ENCODE assay signal across 14 cellular contexts in the genomic region with DNA sequence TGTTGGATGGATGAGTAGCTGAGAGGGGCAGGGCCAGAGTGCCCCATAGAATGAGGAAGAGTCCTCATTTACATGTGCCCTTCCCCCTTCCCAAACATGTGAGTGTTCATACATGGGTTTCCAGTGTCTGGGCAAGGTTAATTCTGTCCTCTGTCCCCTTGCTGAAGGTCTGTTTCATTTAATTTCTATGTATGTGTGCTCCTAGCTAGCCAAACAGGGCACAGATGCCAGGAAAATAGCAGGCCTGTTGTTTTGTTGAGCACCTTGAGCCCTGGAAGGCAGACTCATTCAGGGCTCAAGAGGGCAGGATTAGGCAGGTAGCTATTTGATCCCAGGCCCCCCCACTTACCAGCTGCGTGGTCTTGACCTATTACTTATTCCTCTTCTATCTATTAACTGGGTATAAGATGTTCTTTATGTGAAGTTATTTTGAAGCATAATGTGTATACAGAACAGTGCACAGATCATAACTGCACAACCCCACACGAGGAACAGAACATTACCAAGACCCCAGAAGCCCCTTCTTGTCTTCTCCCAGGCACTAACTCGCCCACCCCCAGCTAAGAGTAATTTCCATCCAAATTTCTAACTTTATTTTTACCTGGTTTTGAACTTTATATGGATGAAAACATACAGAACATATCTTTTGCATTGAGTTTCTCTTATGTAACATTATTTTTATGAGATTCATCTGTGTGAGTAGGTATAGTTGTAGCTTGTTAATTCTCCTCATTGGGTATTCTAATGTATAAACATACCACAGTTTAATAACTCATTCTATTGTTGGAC.
DNase-seq lines count a peak whose midpoint lies in the region; ATAC-seq lines count a peak whose summit lies in the region.
"Had no signal": no experiment of that assay in that cellular context is flagged by ENCODE, and none has a peak within 500 bp of the region (broad histone marks: within the 10 kb centered on the region; RNA-seq: fewer than 3 reads in every experiment).

No MANE protein-coding gene starts in this region.

- DNase-seq in memory B cell (ENCODE audit: low spot score in 2 of 2) (no peak), DMS53 (lab: John Stamatoyannopoulos, UW) (no peak), caudate nucleus (lab: John Stamatoyannopoulos, UW) (no peak), nucleus accumbens (lab: John Stamatoyannopoulos, UW) (no peak)
- DNase-seq in activated CD8-positive, alpha-beta memory T cell treated with anti-CD3 and anti-CD28 coated beads, Interleukin-2, amount 50 U/mL, for 48 hours: no peak
- DNase-seq: foreskin melanocyte, H7, left cardiac atrium, NCI-H1694 had no signal

- no peaks in the 10 kb centered on the region for H3K27me3 Mint-ChIP-seq in memory B cell

- H3K9me3 Mint-ChIP-seq in memory B cell: no peaks in the 10 kb centered on the region
- H3K9me3 Mint-ChIP-seq: natural killer cell treated with Interleukin-12 subunit alpha and Interleukin-12 subunit beta and Interleukin-15 and Interleukin-18, amount 100 ng/mL, for 72 hours had no signal

- H3K4me1 Mint-ChIP-seq in memory B cell: peaks cover 43% of the 10 kb centered on the region

- ATAC-seq in GM18907 (IDR thresholded peaks at IDR 0.05; ENCODE audit: unreplicated experiment): peak; percentile 49
- peak; percentile 36 for ATAC-seq in GM21619 (IDR thresholded peaks at IDR 0.05; ENCODE audit: unreplicated experiment)
- ATAC-seq in HG03175 (IDR thresholded peaks at IDR 0.05; ENCODE audit: unreplicated experiment): peak; percentile 52
- ATAC-seq in memory B cell (ENCODE audit: low read depth): peak; percentile 64
- ATAC-seq: left cardiac atrium had no signal

- peak overlapping the region; percentile 93 for H3K27ac Mint-ChIP-seq in memory B cell
- H3K27ac Mint-ChIP-seq: natural killer cell treated with Interleukin-12 subunit alpha and Interleukin-12 subunit beta and Interleukin-15 and Interleukin-18, amount 100 ng/mL, for 72 hours had no signal

- peak overlapping the region; percentile 83 for H3K4me3 Mint-ChIP-seq in memory B cell
- H3K4me3 Mint-ChIP-seq: natural killer cell treated with Interleukin-12 subunit alpha and Interleukin-12 subunit beta and Interleukin-15 and Interleukin-18, amount 100 ng/mL, for 72 hours had no signal

- no peak overlapping the region for H3K27ac ChIP-seq in caudate nucleus (ENCODE audit: low read depth, low read length)
- H3K27ac ChIP-seq: vagina had no signal

- peaks cover 26% of the 10 kb centered on the region for H3K36me3 Mint-ChIP-seq in memory B cell
- H3K36me3 Mint-ChIP-seq: natural killer cell treated with Interleukin-12 subunit alpha and Interleukin-12 subunit beta and Interleukin-15 and Interleukin-18, amount 100 ng/mL, for 72 hours had no signal
